In genomic region chr14:70201994-70202393, GRCh38 we compare ENCODE assay signal across 33 cellular contexts. TPM values are rescaled to one million over a fixed set of nuclear protein-coding genes. Genes with fewer than 3 reads are reported as not detected.
"Had no signal": no experiment of that assay in that cellular context is flagged by ENCODE, and none has a peak within 500 bp of the region (broad histone marks: within the 10 kb centered on the region; RNA-seq: fewer than 3 reads in every experiment).

No MANE protein-coding gene starts in this region.

- H3K36me3 ChIP-seq: adrenal gland, ascending aorta, brain microvascular endothelial cell, breast epithelium, cardiac muscle cell had no signal

- ATAC-seq: activated naive CD4-positive, alpha-beta T cell treated with anti-CD3 and anti-CD28 coated beads, Interleukin-2, amount 50 U/mL, for 72 hours; activated naive CD8-positive, alpha-beta T cell treated with anti-CD3 and anti-CD28 coated beads, Interleukin-2, amount 50 U/mL, for 24 hours; activated T-cell treated with anti-CD3 and anti-CD28 coated beads, Interleukin-2, amount 50 U/mL, for 4 hours; activated T-cell treated with anti-CD3 and anti-CD28 coated beads, Interleukin-2, amount 50 U/mL, for 72 hours; activated T-helper 17 cell treated with anti-CD3 and anti-CD28 coated beads, Interleukin-2, amount 50 U/mL, for 72 hours; body of pancreas had no signal

- H3K9me3 ChIP-seq: adrenal gland, ascending aorta, body of pancreas, breast epithelium had no signal

- DNase-seq: activated effector memory CD4-positive, alpha-beta T cell treated with anti-CD3 and anti-CD28 coated beads, Interleukin-2, amount 50 U/mL, for 16 hours; activated effector memory CD4-positive, alpha-beta T cell treated with Interleukin-2 at 50 U/mL for 16 hours; activated gamma-delta T cell; activated gamma-delta T cell treated with Interleukin-2 at 50 U/mL for 16 hours; activated naive CD4-positive, alpha-beta T cell; activated naive CD4-positive, alpha-beta T cell treated with anti-CD3 and anti-CD28 coated beads for 36 hours; activated naive CD4-positive, alpha-beta T cell treated with anti-CD3 and anti-CD28 coated beads, Interleukin-2, amount 10 ng/mL, durations not matched to agents 7 days and 5 days; activated naive CD4-positive, alpha-beta T cell treated with anti-CD3 and anti-CD28 coated beads, Interleukin-2, amount 50 U/mL, for 16 hours; activated naive CD4-positive, alpha-beta T cell treated with Interleukin-2 at 50 U/mL for 16 hours; activated naive CD8-positive, alpha-beta T cell treated with anti-CD3 and anti-CD28 coated beads for 36 hours; activated naive CD8-positive, alpha-beta T cell treated with anti-CD3 and anti-CD28 coated beads, Interleukin-2, amount 10 ng/mL, durations not matched to agents 7 days and 5 days; activated naive CD8-positive, alpha-beta T cell treated with anti-CD3 and anti-CD28 coated beads, Interleukin-2, amount 50 U/mL, for 24 hours; activated T-cell treated with anti-CD3 and anti-CD28 coated beads, Interleukin-2, amount 50 U/mL, for 1 hour; activated T-cell treated with anti-CD3 and anti-CD28 coated beads, Interleukin-2, amount 50 U/mL, for 24 hours; activated T-cell treated with anti-CD3 and anti-CD28 coated beads, Interleukin-2, amount 50 U/mL, for 4 hours; activated T-cell treated with anti-CD3 and anti-CD28 coated beads, Interleukin-2, amount 50 U/mL, for 48 hours; activated T-cell treated with anti-CD3 and anti-CD28 coated beads, Interleukin-2, amount 50 U/mL, for 72 hours; adrenal gland; amniotic stem cell; amygdala; anterior cingulate cortex; aorta; body of pancreas; brain microvascular endothelial cell; caudate nucleus; central memory CD4-positive, alpha-beta T cell; cerebellar nuclear complex had no signal

- H3K27ac ChIP-seq: adrenal gland, ascending aorta, body of pancreas, brain microvascular endothelial cell, breast epithelium, cardiac muscle cell had no signal

- H3K27me3 ChIP-seq: ascending aorta, body of pancreas, brain microvascular endothelial cell had no signal

- H3K4me3 ChIP-seq: adrenal gland, ascending aorta, body of pancreas, breast epithelium, cardiac muscle cell had no signal

- H3K4me1 ChIP-seq: adrenal gland, ascending aorta, body of pancreas, breast epithelium had no signal

RNA-seq across cellular contexts. Expression of gene SLC8A3, which starts 13.2 kb away (rescaled TPM):
- total RNA-seq: ascending aorta, bronchial epithelial cell had no signal
- polyA plus RNA-seq: aorta had no signal
